Comparison of ENCODE assay signal across 9 cellular contexts in the genomic region with DNA sequence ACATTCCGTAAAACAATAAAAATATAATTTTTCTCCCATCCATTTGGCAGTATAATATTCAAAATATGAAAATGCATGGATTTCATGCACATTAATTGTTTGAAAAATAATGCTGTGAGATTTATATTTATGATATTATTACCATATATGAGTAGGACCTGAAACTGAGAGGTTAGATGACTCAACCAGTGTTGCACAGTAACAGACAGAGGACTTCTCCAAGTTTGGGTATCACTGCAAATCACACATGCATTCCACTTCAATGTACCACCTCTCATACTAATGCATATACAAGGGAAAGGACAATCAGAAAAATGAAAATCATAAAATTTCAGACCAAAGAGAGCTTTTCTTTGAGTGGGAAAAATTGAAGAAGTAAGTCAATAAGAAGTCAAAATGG.
"Had no signal": no experiment of that assay in that cellular context is flagged by ENCODE, and none has a peak within 500 bp of the region (broad histone marks: within the 10 kb centered on the region; RNA-seq: fewer than 3 reads in every experiment).

No MANE protein-coding gene starts in this region.

- H3K4me3 ChIP-seq: GM23248, GM23338, HAP-1 had no signal

- H3K9me3 Mint-ChIP-seq: H9, HFFc6 had no signal

- ATAC-seq: GM23338, HCT116 had no signal

- H2AFZ ChIP-seq: GM23248, GM23338 had no signal

- DNase-seq: GM23248, GOT3, H7, H9, HCEC 1CT, HFFc6 had no signal

- H3K4me1 Mint-ChIP-seq: GM23338 had no signal

- H3K4me3 Mint-ChIP-seq: GM23338, H9, HFFc6 had no signal

- H3K27ac ChIP-seq: GM23248 had no signal

- H3K4me1 ChIP-seq: HAP-1 had no signal

- H3K4me2 ChIP-seq: GM23338 had no signal

- H3K27ac Mint-ChIP-seq: GM23338, H9, HFFc6 had no signal

- H3K9me3 ChIP-seq: HAP-1 had no signal

- H3K9ac ChIP-seq: GM23248 had no signal

- H3K36me3 ChIP-seq: HAP-1 had no signal
